ENCODE assay signal across 8 cellular contexts in the genomic region with DNA sequence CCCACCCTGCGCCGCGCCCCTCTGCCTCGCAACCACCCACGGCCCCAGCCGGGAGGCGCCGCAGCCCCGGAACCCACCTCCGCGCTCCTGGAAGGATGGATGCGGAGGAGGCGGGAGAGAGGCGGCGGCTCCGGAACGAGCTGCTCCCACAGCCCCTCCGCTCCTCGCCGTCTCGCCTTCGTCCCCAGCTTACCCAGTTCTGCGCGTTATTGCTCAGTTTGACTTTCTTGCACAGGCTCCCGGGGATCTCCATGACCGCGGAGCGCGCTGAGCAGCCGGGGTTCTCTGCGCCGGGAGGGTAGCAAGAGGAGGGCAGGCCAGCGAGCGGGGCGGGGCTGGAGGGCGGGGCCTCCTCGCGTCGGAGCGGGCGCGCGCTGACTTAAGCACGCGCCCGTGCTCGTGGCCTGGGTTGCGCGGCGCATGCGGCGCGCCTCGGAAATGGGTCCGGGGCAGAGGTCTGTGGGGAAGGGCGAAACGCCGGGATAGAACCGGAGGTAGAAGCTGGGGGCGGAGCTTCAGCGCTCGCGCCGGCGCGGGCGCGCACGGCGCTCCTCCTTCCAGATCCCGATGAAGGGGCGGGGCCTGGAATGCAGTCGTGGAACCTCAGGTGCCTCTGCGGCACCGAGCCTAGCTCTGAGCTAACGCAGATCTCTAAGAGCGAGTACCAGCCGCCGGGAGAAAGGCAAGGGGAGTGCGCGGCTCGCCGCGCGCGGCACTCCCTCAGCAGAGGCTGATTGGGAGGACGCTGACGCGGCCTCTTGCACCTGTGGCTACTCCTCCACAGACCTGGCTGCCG. TPM values are rescaled to one million over a fixed set of nuclear protein-coding genes. Genes with fewer than 3 reads are reported as not detected.
DNase-seq lines count a peak whose midpoint lies in the region; ATAC-seq and TF ChIP-seq lines count a peak whose summit lies in the region.

A gene (minus strand): TSS at position 308 of the 796 bp plus-strand sequence. CDS start 55 bp downstream, at position 253.

- 0% methylated on average over 90 of the region's 90 CpGs for WGBS in ectodermal cell, 2 experiments

- intact Hi-C loops in lower lobe of right lung (cut with DNase I) = no loop called here

- no peaks in the 10 kb centered on the region for H3K9me3 ChIP-seq in ectodermal cell (ENCODE audit: control insufficient read depth, low read length)
- H3K9me3 ChIP-seq in lower lobe of right lung = no peaks in the 10 kb centered on the region

- H3K36me3 ChIP-seq in ectodermal cell (ENCODE audit: control insufficient read depth, insufficient read depth, low read length) = no peaks in the 10 kb centered on the region
- peaks cover 2% of the 10 kb centered on the region for H3K36me3 ChIP-seq in lower lobe of right lung

- peaks cover 3% of the 10 kb centered on the region for H3K27me3 ChIP-seq in ectodermal cell (ENCODE audit: control insufficient read depth, insufficient read depth, low read length, poor library complexity, severe bottlenecking)
- no peaks in the 10 kb centered on the region for H3K27me3 ChIP-seq in lower lobe of right lung (ENCODE audit: low read depth)

- DNase-seq in COLO668 (lab: John Stamatoyannopoulos, UW; ENCODE audit: unreplicated experiment) (peak; percentile 98), GM20000 (ENCODE audit: low spot score) (peak; percentile 93), HS-5 (ENCODE audit: low read depth) (peak; percentile 91), NK-92 (lab: John Stamatoyannopoulos, UW; ENCODE audit: unreplicated experiment) (peak; percentile 54), lower lobe of right lung (peak; percentile 99)
- peak; percentile 90 for DNase-seq in activated CD8-positive, alpha-beta memory T cell treated with anti-CD3 and anti-CD28 coated beads for 1 hour (ENCODE audit: extremely low read depth in 1 of 2, low read depth in 1 of 2)
- DNase-seq in stimulated activated CD4-positive, alpha-beta T cell treated with anti-CD3 and anti-CD28 coated beads, TNF-alpha, amount 100 ng/mL, for 1 hour (ENCODE audit: low read depth in 3 of 3, low spot score in 1 of 3) = peak; percentile 85 to 94 (median 90)

- TF ChIP-seq CTCF in GM20000 (IDR thresholded peaks at IDR 0.05; ENCODE audit: extremely low read depth, missing control alignments) = no peak
- no peak for TF ChIP-seq CTCF in lower lobe of right lung (IDR thresholded peaks at IDR 0.05)

- peak within 1 kb of the TSS; percentile 64 for H3K4me3 ChIP-seq in ectodermal cell (ENCODE audit: insufficient read depth, low read depth, low read length)
- H3K4me3 ChIP-seq in lower lobe of right lung = peak within 1 kb of the TSS; percentile 98

- H3K4me1 ChIP-seq in ectodermal cell (ENCODE audit: control insufficient read depth, insufficient read depth, low read length) (peaks cover 21% of the 10 kb centered on the region), lower lobe of right lung (peaks cover 16% of the 10 kb centered on the region)

- peak; percentile 98 to 99 for ATAC-seq in lower lobe of right lung

- H3K27ac ChIP-seq in ectodermal cell (ENCODE audit: insufficient read depth, low read depth, low read length, poor library complexity, severe bottlenecking) (peak within 1 kb of the TSS; percentile 63), lower lobe of right lung (peak within 1 kb of the TSS; percentile 83)

RNA-seq across cellular contexts. Expression of the gene that starts here (rescaled TPM):
- 110 TPM for polyA plus RNA-seq in ectodermal cell (2013, experiment 1 of 4)
- polyA plus RNA-seq in ectodermal cell (2013, experiment 2 of 4) = 113 TPM
- 88.1 TPM for polyA plus RNA-seq in ectodermal cell (2013, experiment 3 of 4)
- polyA plus RNA-seq in ectodermal cell (2013, experiment 4 of 4) = 101 TPM
- total RNA-seq in lower lobe of right lung = 68.2 TPM

Comparison
In these comparisons a context has a peak if more than half of its experiments do, and no peak if none do; other contexts are left out.
1. Peak in every context shown above with its lines: DNase-seq, ATAC-seq, H3K4me3 ChIP-seq and H3K27ac ChIP-seq.